20 cellular contexts compared by ENCODE assay signal in genomic region chr6:33985333-33985751, GRCh38.
"Had no signal": no experiment of that assay in that cellular context is flagged by ENCODE, and none has a peak within 500 bp of the region (broad histone marks: within the 10 kb centered on the region; RNA-seq: fewer than 3 reads in every experiment).

No MANE protein-coding gene starts in this region.

- H3K4me3 ChIP-seq: prostate gland, upper lobe of left lung had no signal

- H3K9me2 ChIP-seq: SK-N-SH had no signal

- ATAC-seq: effector memory CD8-positive, alpha-beta T cell; left cardiac atrium; right cardiac atrium; stimulated activated naive CD8-positive, alpha-beta T cell treated with anti-CD3 and anti-CD28 coated beads, Interleukin-15, Interleukin-2, amounts not matched to agents 100 U/mL and 50 U/mL, for 24 hours; T-cell had no signal

- H3K27ac ChIP-seq: epithelial cell of prostate, prostate gland, upper lobe of left lung had no signal

- DNase-seq: activated CD4-positive, alpha-beta memory T cell treated with anti-CD3 and anti-CD28 coated beads, Interleukin-2, amount 10 ng/mL, durations not matched to agents 7 days and 5 days; activated CD4-positive, alpha-beta T cell treated with anti-CD3 and anti-CD28 coated beads for 4 hours; activated naive CD8-positive, alpha-beta T cell treated with anti-CD3 and anti-CD28 coated beads, Interleukin-2, amount 10 ng/mL, durations not matched to agents 7 days and 5 days; effector memory CD8-positive, alpha-beta T cell; foreskin melanocyte; immature natural killer cell; left cardiac atrium; naive B cell; occipital lobe; right cardiac atrium; SK-N-SH; small intestine; stimulated activated CD4-positive, alpha-beta T cell treated with anti-CD3 and anti-CD28 coated beads, Interleukin-4, amount 100 ng/mL, for 4 hours; stimulated activated CD8-positive, alpha-beta memory T cell treated with anti-CD3 and anti-CD28 coated beads, Interleukin-4, amount 100 ng/mL, for 48 hours; stimulated activated naive CD8-positive, alpha-beta T cell treated with anti-CD3 and anti-CD28 coated beads, Interleukin-15, Interleukin-2, amounts not matched to agents 100 U/mL and 50 U/mL, for 24 hours; T-cell; T-helper 9 cell; upper lobe of left lung had no signal

- H3K27me3 ChIP-seq: upper lobe of left lung had no signal

- H3K9me3 ChIP-seq: prostate gland, SK-N-SH, upper lobe of left lung had no signal

- H3K9ac ChIP-seq: SK-N-SH had no signal

- H3K4me2 ChIP-seq: SK-N-SH had no signal

- H3K36me3 ChIP-seq: prostate gland, upper lobe of left lung had no signal
